Comparison of ENCODE assay signal across 8 cellular contexts in the genomic region with DNA sequence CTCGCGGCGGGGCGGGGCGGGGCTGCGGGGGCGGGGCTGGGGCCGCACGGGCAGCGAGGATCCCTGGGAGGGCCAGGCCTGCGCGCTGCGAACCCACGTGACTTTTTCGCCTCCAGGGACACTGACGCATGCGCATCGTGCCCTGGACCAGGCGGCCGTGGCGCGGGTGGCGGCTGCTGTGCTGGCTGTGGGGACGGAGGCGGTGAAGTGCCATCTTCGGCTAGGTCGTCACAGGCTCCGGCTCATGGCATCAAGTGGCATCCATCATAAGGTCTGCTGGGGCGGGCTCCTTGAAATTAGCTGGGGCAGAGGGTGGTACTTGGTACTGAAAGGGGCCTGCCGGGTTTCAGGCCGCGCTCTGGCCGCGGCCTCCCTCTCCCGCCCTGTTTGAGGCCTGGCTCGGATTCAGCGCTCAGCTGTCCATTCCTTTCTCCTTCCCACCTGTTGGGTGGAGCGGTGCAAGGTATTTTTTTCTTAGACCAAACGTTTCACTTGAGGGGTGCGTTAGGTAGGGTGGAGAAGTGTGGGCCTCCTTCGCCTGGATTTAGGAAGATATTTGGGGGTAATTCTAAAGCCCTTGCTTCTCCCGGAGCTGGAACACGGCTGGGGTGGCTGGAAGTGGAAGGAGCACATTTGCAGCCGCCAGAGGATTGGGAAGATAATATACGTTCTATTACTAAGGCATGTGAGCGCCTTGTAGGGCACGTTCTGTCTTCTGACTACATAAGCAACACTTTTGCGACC. TPM values are rescaled to one million over a fixed set of nuclear protein-coding genes. Genes with fewer than 3 reads are reported as not detected.
DNase-seq lines count a peak whose midpoint lies in the region; ATAC-seq, FAIRE-seq and TF ChIP-seq lines count a peak whose summit lies in the region.

A gene with protein sequence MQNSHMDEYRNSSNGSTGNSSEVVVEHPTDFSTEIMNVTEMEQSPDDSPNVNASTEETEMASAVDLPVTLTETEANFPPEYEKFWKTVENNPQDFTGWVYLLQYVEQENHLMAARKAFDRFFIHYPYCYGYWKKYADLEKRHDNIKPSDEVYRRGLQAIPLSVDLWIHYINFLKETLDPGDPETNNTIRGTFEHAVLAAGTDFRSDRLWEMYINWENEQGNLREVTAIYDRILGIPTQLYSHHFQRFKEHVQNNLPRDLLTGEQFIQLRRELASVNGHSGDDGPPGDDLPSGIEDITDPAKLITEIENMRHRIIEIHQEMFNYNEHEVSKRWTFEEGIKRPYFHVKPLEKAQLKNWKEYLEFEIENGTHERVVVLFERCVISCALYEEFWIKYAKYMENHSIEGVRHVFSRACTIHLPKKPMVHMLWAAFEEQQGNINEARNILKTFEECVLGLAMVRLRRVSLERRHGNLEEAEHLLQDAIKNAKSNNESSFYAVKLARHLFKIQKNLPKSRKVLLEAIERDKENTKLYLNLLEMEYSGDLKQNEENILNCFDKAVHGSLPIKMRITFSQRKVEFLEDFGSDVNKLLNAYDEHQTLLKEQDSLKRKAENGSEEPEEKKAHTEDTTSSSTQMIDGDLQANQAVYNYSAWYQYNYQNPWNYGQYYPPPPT (plus strand): TSS at position 138 of the 744 bp plus-strand sequence. CDS start 11,124 bp downstream, outside the sequence.

- peak within 1 kb of the TSS; percentile 77 for H3K27ac ChIP-seq in HepG2 (ENCODE audit: extremely low read length, insufficient read depth, low read length)

- CTCF ChIA-PET in HepG2 (lab: Yijun Ruan, JAX; ENCODE audit: low intra/inter-chr PET ratio, low total read pairs): no interaction called here

- peaks cover 36% of the 10 kb centered on the region for H4K20me1 ChIP-seq in HepG2 (ENCODE audit: insufficient read depth, low read length)

- 0 out of 5 replicates have a peak, but pooled peaks cover 0 to 4% of the 10 kb centered on the region in 2 experiments for H3K36me3 ChIP-seq in HepG2 (replicated peaks in 1 of 2; ENCODE audit: control insufficient read depth in 1 of 2, insufficient read depth in 2 of 2, low read length in 2 of 2)

- TF ChIP-seq EP300 in HepG2 (IDR thresholded peaks at IDR 0.05; ENCODE audit: low read depth in 2 of 2, low read length in 2 of 2) (no peak), HepG2 (CRISPR knock-in tag; IDR thresholded peaks at IDR 0.05; ENCODE audit: borderline replicate concordance) (no peak)

- ATAC-seq in GM19397 (IDR thresholded peaks at IDR 0.05; ENCODE audit: unreplicated experiment): peak; percentile 96
- peak; percentile 91 for ATAC-seq in HG03565 (IDR thresholded peaks at IDR 0.05; ENCODE audit: unreplicated experiment)
- ATAC-seq in HepG2: peak; percentile 92

- peak within 1 kb of the TSS; percentile 84 for H3K9ac ChIP-seq in HepG2 (ENCODE audit: insufficient read depth, low read depth, low read length)

- H2AFZ ChIP-seq in HepG2 (ENCODE audit: low read length): peak within 1 kb of the TSS; percentile 98

- no peak for FAIRE-seq in HepG2 (lab: Jason Lieb, UNC)

- TF ChIP-seq POLR2A in HepG2 (IDR thresholded peaks at IDR 0.05; ENCODE audit: insufficient read depth in 1 of 2, low read depth in 2 of 2, low read length in 2 of 2): peak; percentile 92 to 98

- DNase-seq in CD1c-positive myeloid dendritic cell (ENCODE audit: extremely low spot score): peak; percentile 98
- peak; percentile 89 for DNase-seq in NCI-H748 treated with DMSO at 0.1 percent for 48 hours (lab: John Stamatoyannopoulos, UW)
- DNase-seq in activated CD4-positive, alpha-beta T cell treated with anti-CD3 and anti-CD28 coated beads, Interleukin-2, amount 50 U/mL, for 48 hours: peak; percentile 95
- peak; percentile 96 for DNase-seq in dermis blood vessel endothelial cell
- peak; percentile 87 for DNase-seq in HepG2 (ENCODE audit: low spot score)
- DNase-seq in stimulated activated CD4-positive, alpha-beta T cell treated with anti-CD3 and anti-CD28 coated beads, Interleukin-2, amount 100 ng/mL, for 48 hours: peak; percentile 94

- no peaks in the 10 kb centered on the region for H3K9me3 ChIP-seq in HepG2 (ENCODE audit: low read length)

- TF ChIP-seq CTCF in HepG2 (CRISPR knock-in tag; IDR thresholded peaks at IDR 0.05): 0 out of 2 replicates have a peak, but pooled peaks have one; percentile 9

- POLR2A ChIA-PET in HepG2 (lab: Yijun Ruan, JAX): interaction anchor here (0.7 to 1.9 kb wide), 9 partner anchors 14 to 187 kb away, joined by 3 to 7 read pairs (median 5); a partner anchor contains a TSS

- H3K79me2 ChIP-seq in HepG2 (ENCODE audit: insufficient read depth, low read length): peaks cover 51% of the 10 kb centered on the region

- H3K4me3 ChIP-seq in HepG2 (replicated peaks in 1 of 3; ENCODE audit: insufficient read depth in 1 of 3, low read depth in 2 of 3, low read length in 3 of 3): peak within 1 kb of the TSS; percentile 81 to 91 (median 90)

- H3K4me1 ChIP-seq in HepG2 (ENCODE audit: insufficient read depth, low read length): peaks cover 62% of the 10 kb centered on the region

- TF ChIP-seq RAD21 in HepG2 (CRISPR knock-in tag; IDR thresholded peaks at IDR 0.05): peak; percentile 53

- H3K27me3 ChIP-seq in HepG2 (ENCODE audit: control insufficient read depth in 1 of 2, insufficient read depth in 2 of 2, low read length in 2 of 2): no peaks in the 10 kb centered on the region

- intact Hi-C loops in HepG2 (cut with micrococcal nuclease; ENCODE audit: unreplicated experiment): loop anchor here (2.0 kb wide), 2 partner anchors 51 to 121 kb away; a partner anchor contains a TSS

- peak within 1 kb of the TSS; percentile 94 for H3K4me2 ChIP-seq in HepG2 (ENCODE audit: low read depth, low read length)

- WGBS in HepG2 (ENCODE audit: low lambda C conversion rate): under 1% methylated on average over 13 of the region's 48 CpGs

- in situ Hi-C loops in HepG2 (cut with HindIII; ENCODE audit: extremely low pct_ligation_motif_present, low pct_unique_long_range_greater_than_20kb): no loop called here

- BruUV-seq in HepG2 (replicated peaks; lab: Mats Ljungman, UMichigan): TSS peak; percentile 65

TF ChIP-seq in HepG2, 621 proteins besides CTCF, POLR2A, EP300 and RAD21 (continues in another document):
- TF ChIP-seq HDAC1 (CRISPR knock-in tag; IDR thresholded peaks at IDR 0.05) (peak; percentile 50; the same call in 1 of the 2 replicates), ZNF383 (CRISPR knock-in tag; IDR thresholded peaks at IDR 0.05; ENCODE audit: borderline replicate concordance) (no peak), NFIC (IDR thresholded peaks at IDR 0.05; ENCODE audit: low read length) (no peak), SNAI1 (CRISPR knock-in tag; IDR thresholded peaks at IDR 0.05; ENCODE audit: borderline replicate concordance) (0 out of 2 replicates have a peak, but pooled peaks have one; percentile 72)
- TF ChIP-seq, protein P1, sequence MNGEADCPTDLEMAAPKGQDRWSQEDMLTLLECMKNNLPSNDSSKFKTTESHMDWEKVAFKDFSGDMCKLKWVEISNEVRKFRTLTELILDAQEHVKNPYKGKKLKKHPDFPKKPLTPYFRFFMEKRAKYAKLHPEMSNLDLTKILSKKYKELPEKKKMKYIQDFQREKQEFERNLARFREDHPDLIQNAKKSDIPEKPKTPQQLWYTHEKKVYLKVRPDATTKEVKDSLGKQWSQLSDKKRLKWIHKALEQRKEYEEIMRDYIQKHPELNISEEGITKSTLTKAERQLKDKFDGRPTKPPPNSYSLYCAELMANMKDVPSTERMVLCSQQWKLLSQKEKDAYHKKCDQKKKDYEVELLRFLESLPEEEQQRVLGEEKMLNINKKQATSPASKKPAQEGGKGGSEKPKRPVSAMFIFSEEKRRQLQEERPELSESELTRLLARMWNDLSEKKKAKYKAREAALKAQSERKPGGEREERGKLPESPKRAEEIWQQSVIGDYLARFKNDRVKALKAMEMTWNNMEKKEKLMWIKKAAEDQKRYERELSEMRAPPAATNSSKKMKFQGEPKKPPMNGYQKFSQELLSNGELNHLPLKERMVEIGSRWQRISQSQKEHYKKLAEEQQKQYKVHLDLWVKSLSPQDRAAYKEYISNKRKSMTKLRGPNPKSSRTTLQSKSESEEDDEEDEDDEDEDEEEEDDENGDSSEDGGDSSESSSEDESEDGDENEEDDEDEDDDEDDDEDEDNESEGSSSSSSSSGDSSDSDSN (CRISPR knock-in tag; IDR thresholded peaks at IDR 0.05): peak; percentile 85

RNA-seq across cellular contexts. Expression of the gene that starts here (rescaled TPM):
- total RNA-seq in dermis blood vessel endothelial cell (28.9 and 44.4 TPM in 2 replicates), HepG2 (2016; rRNA removed; fragmentation: Illumina TruSeq; extraction: Trizol) (28.8 and 44.2 TPM in 2 replicates)
- 8.5 and 10.2 TPM in 2 replicates for total RNA-seq in HepG2 (2016; cell fraction: cytosol; rRNA removed; fragmentation: Illumina TruSeq; extraction: Trizol; ENCODE audit: low read depth)
- total RNA-seq in HepG2 (2016; cell fraction: insoluble cytoplasmic fraction; rRNA removed; fragmentation: Illumina TruSeq; extraction: Trizol): 31.1 and 40.1 TPM in 2 replicates
- 10.9 and 11.4 TPM in 2 replicates for total RNA-seq in HepG2 (2016; cell fraction: membrane; rRNA removed; fragmentation: Illumina TruSeq; extraction: Trizol)
- 78.2 and 85.9 TPM in 2 replicates for total RNA-seq in HepG2 (2016; cell fraction: nucleus; rRNA removed; fragmentation: Illumina TruSeq; extraction: Trizol)
- 65.0 and 68.0 TPM in 2 replicates for polyA plus RNA-seq in HepG2 (2011; rRNA removed)
- polyA plus RNA-seq in HepG2 (2011; cell fraction: cytosol; rRNA removed): 10.1 and 10.5 TPM in 2 replicates
- polyA plus RNA-seq in HepG2 (2011; cell fraction: nucleus; rRNA removed): 138 and 158 TPM in 2 replicates
- 30.5 and 36.1 TPM in 2 replicates for polyA plus RNA-seq in HepG2 (2012)
- 2.5 and 2.8 TPM in 2 replicates for polyA plus RNA-seq in HepG2 (2016; cell fraction: cytosol; fragmentation: Illumina TruSeq; extraction: Trizol; ENCODE audit: low read depth)
- polyA plus RNA-seq in HepG2 (2016; cell fraction: insoluble cytoplasmic fraction; fragmentation: Illumina TruSeq; extraction: Trizol; ENCODE audit: low read depth): 21.4 and 23.9 TPM in 2 replicates
- polyA plus RNA-seq in HepG2 (2016; cell fraction: membrane; fragmentation: Illumina TruSeq; extraction: Trizol; ENCODE audit: low read depth): 4.6 and 5.1 TPM in 2 replicates
- polyA plus RNA-seq in HepG2 (2016; cell fraction: nucleus; fragmentation: Illumina TruSeq; extraction: Trizol; ENCODE audit: insufficient read depth, low read depth): 169 and 172 TPM in 2 replicates
- polyA minus RNA-seq in HepG2 (2011; rRNA and poly(A)+ RNA removed; ENCODE audit: low replicate concordance): 48.4 and 56.4 TPM in 2 replicates
- 7.5 and 12.0 TPM in 2 replicates for polyA minus RNA-seq in HepG2 (2011; cell fraction: cytosol; rRNA and poly(A)+ RNA removed)
- polyA minus RNA-seq in HepG2 (2011; cell fraction: nucleus; rRNA and poly(A)+ RNA removed): 207 and 269 TPM in 2 replicates

Comparison
In these comparisons a context has a peak if more than half of its experiments do, and no peak if none do; other contexts are left out.
1. Peak in every context shown above with its lines: DNase-seq, ATAC-seq, H3K4me3 ChIP-seq and H3K27ac ChIP-seq.